8 cellular contexts compared by ENCODE assay signal in the genomic region with DNA sequence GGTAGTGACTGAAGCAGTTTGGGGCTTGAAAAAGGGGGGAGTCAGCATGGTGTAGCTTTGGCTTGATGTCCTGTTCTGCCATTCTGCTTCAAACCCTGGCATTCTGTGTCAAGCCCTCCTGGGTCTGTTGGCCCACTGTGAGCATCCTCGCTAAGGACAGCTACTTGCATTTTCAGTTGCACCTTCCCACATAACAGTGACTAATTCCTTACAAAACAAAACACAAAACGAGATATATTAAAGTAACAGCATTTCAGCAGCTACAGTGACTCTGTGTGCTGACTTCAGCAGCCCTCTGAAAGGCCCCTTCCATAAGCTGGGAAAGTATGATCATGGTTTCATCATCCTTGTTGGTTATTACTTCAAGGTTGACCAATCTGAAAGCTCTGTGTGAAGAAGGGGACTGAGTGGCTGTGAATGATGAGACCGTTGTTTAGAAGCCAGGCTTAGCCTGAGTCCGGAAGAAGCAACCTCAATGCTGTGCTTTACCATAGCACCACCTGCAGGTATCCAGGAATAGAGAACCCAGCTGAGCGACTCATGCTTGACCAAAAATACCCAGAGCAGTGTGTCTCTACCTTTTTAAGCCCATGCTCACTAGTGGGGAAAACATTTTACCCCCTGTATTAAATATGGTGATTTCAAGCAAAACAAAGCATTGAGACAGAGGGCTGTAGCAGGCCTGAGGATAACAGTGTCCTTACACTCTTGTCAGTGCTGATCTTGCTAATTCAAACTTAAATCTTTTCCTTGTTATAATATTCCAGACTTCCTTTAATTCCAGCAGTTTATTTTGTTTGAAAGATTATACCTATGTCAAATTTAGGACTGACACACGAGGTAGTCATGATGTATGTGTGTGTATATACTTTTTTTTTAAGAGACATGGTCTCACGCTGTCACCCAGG. TPM values are rescaled to one million over a fixed set of nuclear protein-coding genes. Genes with fewer than 3 reads are reported as not detected.
DNase-seq lines count a peak whose midpoint lies in the region; ATAC-seq and TF ChIP-seq lines count a peak whose summit lies in the region.

No MANE protein-coding gene starts in this region.

- H3K27ac ChIP-seq in RWPE1 (no peak overlapping the region), brain microvascular endothelial cell (no peak overlapping the region)

- no peaks in the 10 kb centered on the region for H3K9me3 Mint-ChIP-seq in immature natural killer cell

- no peaks in the 10 kb centered on the region for H3K27me3 ChIP-seq in brain microvascular endothelial cell (replicated peaks)

- no peaks in the 10 kb centered on the region for H3K36me3 ChIP-seq in brain microvascular endothelial cell (replicated peaks)

- TF ChIP-seq CTCF in RWPE1 (conservative IDR thresholded peaks at IDR 0.05; ENCODE audit: low read depth), result no peak; the same call in none of the 2 replicates
- TF ChIP-seq CTCF in brain microvascular endothelial cell (IDR thresholded peaks at IDR 0.05; ENCODE audit: low read depth, low read length, missing control alignments), result peak; percentile 91

- in situ Hi-C loops in brain microvascular endothelial cell (cut with HindIII; ENCODE audit: low pct_ligation_motif_present, low sequenced_read_pairs), result loop anchor here (25.0 kb wide), 1 partner anchor 178 kb away; a partner anchor contains a TSS

- ATAC-seq in GM19463 (IDR thresholded peaks at IDR 0.05; ENCODE audit: unreplicated experiment) (peak; percentile 89), HG03442 (IDR thresholded peaks at IDR 0.05; ENCODE audit: unreplicated experiment) (peak; percentile 84)

- H3K36me3 Mint-ChIP-seq in immature natural killer cell, result peaks cover 0 to 3% (median 0%) of the 10 kb centered on the region in 3 donors

- H3K27ac Mint-ChIP-seq in immature natural killer cell, result peak overlapping the region in 4 of 6 donors; percentile 14 to 60 (median 34)

- no peak overlapping the region for H3K4me3 ChIP-seq in brain microvascular endothelial cell (ENCODE audit: low read depth, low read length)

- CTCF ChIA-PET in RWPE1 (lab: Yijun Ruan, JAX), result interaction anchor here (0.5 to 1.9 kb wide), 19 partner anchors 9 to 491 kb away, joined by 3 to 8 read pairs (median 3); a partner anchor contains a TSS

- H3K4me3 Mint-ChIP-seq in immature natural killer cell, result peak overlapping the region in 1 of 5 donors; percentile 23

- POLR2A ChIA-PET in RWPE1 (lab: Yijun Ruan, JAX; ENCODE audit: low non-redundant PET), result no interaction called here

- peaks cover 5 to 10% of the 10 kb centered on the region in 2 donors for H3K4me1 Mint-ChIP-seq in immature natural killer cell

- peak; percentile 47 for DNase-seq in DMS 273 (lab: John Stamatoyannopoulos, UW; ENCODE audit: unreplicated experiment)
- DNase-seq in DMS 273 treated with DMSO at 0.1 percent for 48 hours (lab: John Stamatoyannopoulos, UW), result no peak
- DNase-seq in RWPE1 (ENCODE audit: low spot score), result peak; percentile 73
- DNase-seq in brain microvascular endothelial cell, result peak; percentile 77
- DNase-seq in immature natural killer cell, result peak; percentile 42 to 57 (median 50)
- DNase-seq in stimulated activated CD4-positive, alpha-beta T cell treated with anti-CD3 and anti-CD28 coated beads, Interleukin-4, amount 100 ng/mL, for 48 hours (ENCODE audit: low read depth in 2 of 2), result peak; percentile 1 to 19

- H3K27me3 Mint-ChIP-seq in immature natural killer cell (ENCODE audit: low read depth in 3 of 3), result no peaks in the 10 kb centered on the region

RNA-seq across cellular contexts. Expression of a gene that starts 42.6 kb away (rescaled TPM):
- under 1 TPM in 2 of 3 donors, not detected in 1; 0.17 to 0.25 TPM for polyA plus RNA-seq in immature natural killer cell
